In the genomic region with DNA sequence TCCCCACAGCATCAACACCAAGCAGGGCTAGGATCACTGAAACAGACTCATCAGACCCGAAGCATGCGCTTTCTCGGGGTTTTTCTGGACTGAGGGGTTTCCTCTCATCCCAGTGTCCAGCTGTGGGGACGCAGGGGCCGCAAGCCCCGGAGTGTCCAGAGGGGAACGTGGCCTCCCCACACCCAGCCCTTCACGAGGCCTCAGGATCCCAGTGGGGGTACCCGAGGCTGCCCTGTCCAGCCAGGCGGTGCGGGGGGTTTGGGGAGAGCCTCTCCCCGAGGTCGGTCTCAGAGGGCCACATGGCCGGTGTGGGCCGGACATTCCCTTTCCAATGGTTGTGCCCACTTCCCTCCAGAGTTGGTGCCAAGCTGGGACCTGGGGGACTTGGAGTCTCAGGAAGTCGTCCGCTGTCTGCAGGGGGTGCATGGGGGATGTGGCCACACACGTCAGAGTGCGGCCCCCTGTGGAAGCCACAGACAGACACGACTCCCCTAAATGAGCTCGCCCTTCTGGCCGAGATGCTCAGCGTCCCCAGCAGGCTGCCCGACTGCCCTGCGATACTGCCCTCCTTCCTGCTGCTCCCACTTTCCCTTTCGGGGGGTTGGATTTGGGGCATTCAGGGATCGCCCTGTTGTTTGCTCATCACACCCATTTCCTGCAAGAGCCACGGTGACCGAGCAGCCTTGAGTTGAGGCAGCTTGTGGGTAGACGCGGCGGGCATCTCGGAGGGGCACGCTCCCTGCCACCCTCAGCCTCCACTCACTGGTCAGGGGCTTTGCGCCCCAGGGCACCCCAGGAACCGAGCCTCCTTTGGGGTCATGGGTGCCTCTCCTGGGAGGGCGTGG, we compare ENCODE assay signal across 14 cellular contexts. TPM values are rescaled to one million over a fixed set of nuclear protein-coding genes. Genes with fewer than 3 reads are reported as not detected.
A peak's percentile ranks its signal among the peaks of the same experiment; 100 is the strongest.
DNase-seq lines count a peak whose midpoint lies in the region; ATAC-seq and TF ChIP-seq lines count a peak whose summit lies in the region.
"Had no signal": no experiment of that assay in that cellular context is flagged by ENCODE, and none has a peak within 500 bp of the region (broad histone marks: within the 10 kb centered on the region; RNA-seq: fewer than 3 reads in every experiment).

No MANE protein-coding gene starts in this region.

- intact Hi-C loops in heart left ventricle (cut with DNase I) (loop anchor here in 1 of 10 donors (5.0 kb wide), 1 partner anchor 112 kb away; the partner anchor contains the start of gene COL6A2), sigmoid colon (cut with DNase I) (loop anchor here (2.0 kb wide), 1 partner anchor 71 kb away; no protein-coding TSS in a partner anchor)

- peak overlapping the region; percentile 11 for H3K27ac ChIP-seq in AG04450 (ENCODE audit: low read depth, low read length)
- H3K27ac ChIP-seq in RWPE2 (ENCODE audit: poor library complexity, severe bottlenecking) = no peak overlapping the region
- H3K27ac ChIP-seq in heart left ventricle = peak overlapping the region in 6 of 12 donors; percentile 21 to 97 (median 26)
- H3K27ac ChIP-seq in sigmoid colon = peak overlapping the region; percentile 95 to 97 (median 97)
- H3K27ac ChIP-seq: neutrophil had no signal

- DNase-seq in AG04450 (ENCODE audit: low read depth, low spot score) (no peak), RWPE2 (ENCODE audit: low spot score) (peak; percentile 51), heart left ventricle (peak; percentile 11 to 56 (median 24)), sigmoid colon (peak; percentile 74), GM19238 (ENCODE audit: insufficient read length, low spot score) (no peak)
- DNase-seq: activated CD4-positive, alpha-beta T cell treated with anti-CD3 and anti-CD28 coated beads, Interleukin-2, amount 50 U/mL, for 1 hour; GDM1; NCI-H1105 had no signal

- no peak for TF ChIP-seq EP300 in sigmoid colon (IDR thresholded peaks at IDR 0.05)

- WGBS in heart left ventricle, 4 donors = 83 to 92% (median 90%) methylated on average over 22 to 37 of the region's 37 CpGs
- 80 to 87% methylated on average over 37 of the region's 37 CpGs for WGBS in sigmoid colon, 2 donors

- POLR2A ChIA-PET in AG04450 (lab: Yijun Ruan, JAX) = interaction anchor here (1.0 kb wide), 1 partner anchor 114 kb away, joined by 10 read pairs; no protein-coding TSS in a partner anchor

- H3K9me3 ChIP-seq in AG04450 (ENCODE audit: control insufficient read depth, insufficient read depth, low read length) (peaks cover 17% of the 10 kb centered on the region; the same call in 1 of the 2 replicates), RWPE2 (ENCODE audit: severe bottlenecking) (no peaks in the 10 kb centered on the region), heart left ventricle (no peaks in the 10 kb centered on the region), sigmoid colon (no peaks in the 10 kb centered on the region)
- H3K9me3 ChIP-seq: neutrophil had no signal

- no peak for TF ChIP-seq CTCF in AG04450 (IDR thresholded peaks at IDR 0.05; ENCODE audit: low read depth, low read length)
- no peak for TF ChIP-seq CTCF in RWPE2 (IDR thresholded peaks at IDR 0.05; ENCODE audit: poor library complexity, severe bottlenecking)
- no peak for TF ChIP-seq CTCF in heart left ventricle (IDR thresholded peaks at IDR 0.05)
- no peak for TF ChIP-seq CTCF in sigmoid colon (IDR thresholded peaks at IDR 0.05)

- H3K36me3 ChIP-seq in RWPE2 (ENCODE audit: low read depth) (no peaks in the 10 kb centered on the region), heart left ventricle (peaks cover 0 to 65% (median 56%) of the 10 kb centered on the region in 9 donors), sigmoid colon (peaks cover 45 to 65% (median 49%) of the 10 kb centered on the region in 4 donors)
- H3K36me3 ChIP-seq: neutrophil had no signal

- H3K4me1 ChIP-seq in RWPE2 (ENCODE audit: insufficient read depth, poor library complexity, severe bottlenecking) (no peaks in the 10 kb centered on the region), heart left ventricle (peaks cover 0 to 38% (median 9%) of the 10 kb centered on the region in 12 donors), sigmoid colon (peaks cover 0 to 69% (median 65%) of the 10 kb centered on the region in 4 donors)

- CTCF ChIA-PET in AG04450 (lab: Charles Lee) = no interaction called here

- H3K4me3 ChIP-seq in AG04450 (ENCODE audit: low read depth, low read length) = peak overlapping the region; percentile 98
- H3K4me3 ChIP-seq in RWPE2 (ENCODE audit: severe bottlenecking) = no peak overlapping the region
- H3K4me3 ChIP-seq in heart left ventricle = peak overlapping the region in 4 of 12 donors; percentile 2 to 78 (median 20)
- peak overlapping the region in 2 of 4 donors; percentile 2 to 23 for H3K4me3 ChIP-seq in sigmoid colon

- TF ChIP-seq POLR2A in heart left ventricle (IDR thresholded peaks at IDR 0.05) (no peak), sigmoid colon (IDR thresholded peaks at IDR 0.05) (no peak)

- H3K27me3 ChIP-seq in AG04450 (ENCODE audit: control insufficient read depth, insufficient read depth, low read length) = no peaks in the 10 kb centered on the region
- H3K27me3 ChIP-seq in RWPE2 (ENCODE audit: insufficient read depth, poor library complexity, severe bottlenecking) = no peaks in the 10 kb centered on the region
- peaks cover 0 to 13% (median 0%) of the 10 kb centered on the region in 9 donors for H3K27me3 ChIP-seq in heart left ventricle
- no peaks in the 10 kb centered on the region for H3K27me3 ChIP-seq in sigmoid colon

- no peak for ATAC-seq in RWPE2 (ENCODE audit: low read depth)
- no peak for ATAC-seq in heart left ventricle
- no peak for ATAC-seq in GM19395 (IDR thresholded peaks at IDR 0.05; ENCODE audit: unreplicated experiment)
- no peak for ATAC-seq in GM21723 (IDR thresholded peaks at IDR 0.05; ENCODE audit: unreplicated experiment)
- no peak for ATAC-seq in GM19463 (IDR thresholded peaks at IDR 0.05; ENCODE audit: unreplicated experiment)
- ATAC-seq: activated naive CD4-positive, alpha-beta T cell treated with anti-CD3 and anti-CD28 coated beads, Interleukin-2, amount 50 U/mL, for 72 hours; CD8-positive, alpha-beta T cell had no signal

RNA-seq across cellular contexts. Expression of gene COL6A1, which starts 4.1 kb away (rescaled TPM):
- 493 and 591 TPM in 2 replicates for polyA plus RNA-seq in AG04450 (2011; rRNA removed)
- 196 and 210 TPM in 2 replicates for polyA minus RNA-seq in AG04450 (2011; rRNA and poly(A)+ RNA removed)
- total RNA-seq in heart left ventricle = 100 to 1,000 TPM in 8 of 9 donors, 10 to 100 TPM in 1; 92.4 to 385 (median 143) TPM
- 100 to 1,000 TPM; 149 to 157 TPM for polyA plus RNA-seq in heart left ventricle
- total RNA-seq in sigmoid colon = 1,000 to 10,000 TPM in 2 of 4 donors, 100 to 1,000 TPM in 2; 622 to 1,755 (median 1,184) TPM
- polyA plus RNA-seq in sigmoid colon = 100 to 1,000 TPM in 1 of 3 donors, 10 to 100 TPM in 2; 14.3 to 131 (median 28.2) TPM

Comparison
In these comparisons a context has a peak if more than half of its experiments do, and no peak if none do; other contexts are left out.
1. DNase-seq: peak in RWPE2 (single experiment), heart left ventricle (5 of 5) and sigmoid colon (single experiment); none in AG04450 (single experiment) and GM19238 (single experiment).